15 cellular contexts compared by ENCODE assay signal in the genomic region with DNA sequence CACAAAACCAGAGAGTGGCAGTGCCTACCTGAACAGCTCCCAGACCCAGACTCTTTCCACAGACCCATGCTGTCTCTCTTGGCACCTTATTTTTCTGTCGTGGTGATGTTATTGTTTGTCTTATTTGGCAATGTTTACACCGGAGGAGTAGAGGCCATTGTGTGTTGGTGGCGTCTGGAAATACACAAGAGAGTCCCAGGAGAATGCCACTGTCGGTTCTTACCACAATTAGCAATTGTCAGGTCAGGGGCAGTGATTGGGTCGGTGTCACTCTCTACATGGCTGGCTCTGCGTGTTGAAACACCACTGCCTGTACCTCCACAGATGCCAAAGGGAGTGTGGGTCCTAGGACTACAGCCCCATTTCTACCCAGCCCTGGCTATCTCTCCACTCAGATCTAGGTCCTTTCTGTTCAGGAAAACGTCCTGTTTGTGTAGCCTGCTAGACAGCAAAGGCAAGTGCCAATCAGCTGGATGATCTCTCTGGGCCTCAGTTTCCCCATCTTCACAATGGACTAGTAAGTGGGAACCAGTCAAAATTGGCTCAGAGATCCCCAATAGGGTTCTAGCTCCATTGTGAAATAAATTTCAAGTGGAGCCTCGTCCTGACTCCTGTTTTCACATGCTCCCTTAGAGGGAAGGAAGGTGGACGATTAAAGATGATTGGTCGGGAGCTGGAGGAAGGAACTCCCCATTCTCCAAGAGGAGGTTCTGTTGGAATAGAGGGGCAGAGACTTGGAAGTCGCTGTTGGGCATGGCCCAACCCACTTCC. TPM values are rescaled to one million over a fixed set of nuclear protein-coding genes. Genes with fewer than 3 reads are reported as not detected.
DNase-seq lines count a peak whose midpoint lies in the region; ATAC-seq, FAIRE-seq and TF ChIP-seq lines count a peak whose summit lies in the region.
"Had no signal": no experiment of that assay in that cellular context is flagged by ENCODE, and none has a peak within 500 bp of the region (broad histone marks: within the 10 kb centered on the region; RNA-seq: fewer than 3 reads in every experiment).

No MANE protein-coding gene starts in this region.

- no peak overlapping the region for H3K27ac ChIP-seq in BLaER1
- peak overlapping the region; percentile 78 for H3K27ac ChIP-seq in adipose tissue (ENCODE audit: low read depth, low read length)
- H3K27ac ChIP-seq in kidney (ENCODE audit: low read depth in 2 of 2, low read length in 2 of 2), result peak overlapping the region; percentile 89
- H3K27ac ChIP-seq in small intestine (ENCODE audit: low read depth in 1 of 2, low read length in 1 of 2), result peak overlapping the region; percentile 50 to 79

- peaks cover 2% of the 10 kb centered on the region for H3K27me3 Mint-ChIP-seq in activated CD4-positive, alpha-beta T cell treated with anti-CD3 and anti-CD28 coated beads for 36 hours

- FAIRE-seq in kidney (lab: Jason Lieb, UNC), result no peak
- FAIRE-seq in small intestine (lab: Jason Lieb, UNC), result no peak

- H3K4me1 Mint-ChIP-seq in activated CD4-positive, alpha-beta T cell treated with anti-CD3 and anti-CD28 coated beads for 36 hours, result peaks cover 16% of the 10 kb centered on the region
- H3K4me1 Mint-ChIP-seq: activated naive CD4-positive, alpha-beta T cell treated with anti-CD3 and anti-CD28 coated beads, Interleukin-2, amount 50 U/mL, for 24 hours; B cell had no signal

- TF ChIP-seq CTCF in kidney (IDR thresholded peaks at IDR 0.05; ENCODE audit: borderline replicate concordance, extremely low read depth, insufficient read depth), result no peak

- CTCF ChIA-PET in activated CD4-positive, alpha-beta T cell treated with anti-CD3 and anti-CD28 coated beads for 36 hours (lab: Charles Lee), result interaction anchor here (0.6 kb wide), 2 partner anchors 1018 to 1511 kb away, joined by 3 read pairs; no protein-coding TSS in a partner anchor

- no peaks in the 10 kb centered on the region for H3K9me3 Mint-ChIP-seq in activated CD4-positive, alpha-beta T cell treated with anti-CD3 and anti-CD28 coated beads for 36 hours (ENCODE audit: low read depth)
- H3K9me3 Mint-ChIP-seq: activated naive CD4-positive, alpha-beta T cell treated with anti-CD3 and anti-CD28 coated beads, Interleukin-2, amount 50 U/mL, for 24 hours; dendritic cell treated with granulocyte-macrophage colony-stimulating factor and Interleukin-4, amounts not matched to agents 40 ng/mL and 50 ng/mL, for 4 days had no signal

- H3K27me3 ChIP-seq in BLaER1 (no peaks in the 10 kb centered on the region), small intestine (ENCODE audit: control insufficient read depth in 2 of 2, insufficient read depth in 2 of 2, low read length in 2 of 2) (no peaks in the 10 kb centered on the region)

- intact Hi-C loops in kidney (cut with DNase I), result no loop called here
- intact Hi-C loops in activated CD4-positive, alpha-beta T cell treated with anti-CD3 and anti-CD28 coated beads for 36 hours (cut with DNase I, micrococcal nuclease), result no loop called here

- no peak overlapping the region for H3K27ac Mint-ChIP-seq in activated CD4-positive, alpha-beta T cell treated with anti-CD3 and anti-CD28 coated beads for 36 hours
- H3K27ac Mint-ChIP-seq: activated naive CD4-positive, alpha-beta T cell treated with anti-CD3 and anti-CD28 coated beads, Interleukin-2, amount 50 U/mL, for 24 hours; B cell; dendritic cell treated with granulocyte-macrophage colony-stimulating factor and Interleukin-4, amounts not matched to agents 40 ng/mL and 50 ng/mL, for 4 days had no signal

- POLR2A ChIA-PET in activated CD4-positive, alpha-beta T cell treated with anti-CD3 and anti-CD28 coated beads for 36 hours (lab: Charles Lee), result no interaction called here

- whole genome bisulfite sequencing in adipose tissue, 3 donors, result 60 to 76% (median 74%) methylated on average over 11 of the region's 11 CpGs
- WGBS in small intestine, 3 donors, result 78 to 85% (median 81%) methylated on average over 11 of the region's 11 CpGs

- H3K4me1 ChIP-seq in BLaER1 (peaks cover 26% of the 10 kb centered on the region), kidney (ENCODE audit: control insufficient read depth in 1 of 2, insufficient read depth in 1 of 2, low read depth in 1 of 2, low read length in 2 of 2) (peaks cover 50 to 64% of the 10 kb centered on the region in 2 donors), small intestine (ENCODE audit: control insufficient read depth in 2 of 2, insufficient read depth in 1 of 2, low read depth in 1 of 2, low read length in 1 of 2) (peaks cover 16 to 40% of the 10 kb centered on the region in 2 donors)

- no peak overlapping the region for H3K4me3 Mint-ChIP-seq in activated CD4-positive, alpha-beta T cell treated with anti-CD3 and anti-CD28 coated beads for 36 hours
- H3K4me3 Mint-ChIP-seq: activated naive CD4-positive, alpha-beta T cell treated with anti-CD3 and anti-CD28 coated beads, Interleukin-2, amount 50 U/mL, for 24 hours; B cell; dendritic cell treated with granulocyte-macrophage colony-stimulating factor and Interleukin-4, amounts not matched to agents 40 ng/mL and 50 ng/mL, for 4 days had no signal

- H3K9me3 ChIP-seq in BLaER1 (no peaks in the 10 kb centered on the region), kidney (ENCODE audit: control insufficient read depth in 1 of 2, low read length in 2 of 2) (no peaks in the 10 kb centered on the region), small intestine (ENCODE audit: control insufficient read depth, low read depth) (no peaks in the 10 kb centered on the region)

- no peak for ATAC-seq in activated CD4-positive, alpha-beta T cell treated with anti-CD3 and anti-CD28 coated beads for 36 hours
- no peak for ATAC-seq in HG03045 (IDR thresholded peaks at IDR 0.05; ENCODE audit: unreplicated experiment)

- no peaks in the 10 kb centered on the region for H3K36me3 ChIP-seq in BLaER1
- no peaks in the 10 kb centered on the region for H3K36me3 ChIP-seq in kidney (ENCODE audit: control insufficient read depth in 1 of 2, insufficient read depth in 2 of 2, low read length in 2 of 2)
- peaks cover 0 to 1% of the 10 kb centered on the region in 2 donors for H3K36me3 ChIP-seq in small intestine (ENCODE audit: control insufficient read depth in 2 of 2, insufficient read depth in 2 of 2, low read length in 2 of 2)

- no peaks in the 10 kb centered on the region for H3K36me3 Mint-ChIP-seq in activated CD4-positive, alpha-beta T cell treated with anti-CD3 and anti-CD28 coated beads for 36 hours (ENCODE audit: low read depth)
- H3K36me3 Mint-ChIP-seq: activated naive CD4-positive, alpha-beta T cell treated with anti-CD3 and anti-CD28 coated beads, Interleukin-2, amount 50 U/mL, for 24 hours had no signal

- H3K4me3 ChIP-seq in BLaER1, result no peak overlapping the region
- H3K4me3 ChIP-seq in kidney (ENCODE audit: low read length in 2 of 2), result peak overlapping the region in 1 of 2 donors; percentile 32
- no peak overlapping the region for H3K4me3 ChIP-seq in small intestine (ENCODE audit: low read depth in 1 of 2, low read length in 2 of 2)

- H4K20me1 ChIP-seq in BLaER1, result no peaks in the 10 kb centered on the region

- DNase-seq in kidney (no peak), small intestine (no peak), HuH-7 (ENCODE audit: low spot score) (no peak), GM19240 (ENCODE audit: insufficient read length, low spot score) (no peak)
- DNase-seq in activated CD4-positive, alpha-beta T cell treated with anti-CD3 and anti-CD28 coated beads for 36 hours, result no peak
- DNase-seq: activated CD8-positive, alpha-beta memory T cell treated with anti-CD3 and anti-CD28 coated beads for 24 hours; KBM-7; left colon; NCI-H2081 treated with DMSO at 0.1 percent for 48 hours had no signal

- H3K4me2 ChIP-seq in BLaER1, result peak overlapping the region; percentile 23; the same call in 1 of the 2 replicates

- H3K9ac ChIP-seq in BLaER1 (no peak overlapping the region), kidney (ENCODE audit: low read length in 2 of 2) (peak overlapping the region in 1 of 2 donors; percentile 4)

RNA-seq across cellular contexts. Expression of a gene that starts 17.0 kb away (rescaled TPM):
- polyA plus RNA-seq in adipose tissue (100 to 1,000 TPM in 2 of 3 donors, 10 to 100 TPM in 1; 48.1 to 314 (median 202) TPM), kidney (ENCODE audit: insufficient read depth, low read depth, low replicate concordance) (142 TPM), small intestine (100 to 1,000 TPM in 1 of 3 donors, 10 to 100 TPM in 2; 63.0 to 106 (median 65.3) TPM)
- total RNA-seq in kidney, result 398 TPM
- 10 to 100 TPM; 12.6 to 16.0 TPM for total RNA-seq in activated CD4-positive, alpha-beta T cell treated with anti-CD3 and anti-CD28 coated beads for 36 hours
